ENCODE assay signal across 4 cellular contexts in the genomic region with DNA sequence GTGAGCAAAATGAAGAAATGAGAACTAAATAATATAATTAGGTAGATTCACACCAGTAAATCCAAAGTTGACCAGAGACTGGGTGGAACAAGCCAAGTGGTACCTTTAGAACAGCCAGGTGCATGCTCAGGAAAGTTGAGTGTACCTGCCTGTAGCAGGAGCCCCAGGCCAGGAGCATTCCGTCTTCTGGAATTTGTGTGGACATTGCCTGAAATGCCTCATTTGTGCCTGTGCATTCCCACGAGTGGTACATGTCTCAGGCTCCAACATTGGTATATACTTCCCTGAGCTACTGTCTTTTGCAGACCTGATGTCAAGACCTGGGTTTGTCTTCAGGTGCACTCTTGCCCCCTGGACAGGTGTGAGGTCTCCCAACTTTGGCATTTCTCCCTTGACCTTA.
"Had no signal": no experiment of that assay in that cellular context is flagged by ENCODE, and none has a peak within 500 bp of the region (broad histone marks: within the 10 kb centered on the region; RNA-seq: fewer than 3 reads in every experiment).

No MANE protein-coding gene starts in this region.

- H3K27ac ChIP-seq: HL-60 had no signal

- DNase-seq: IMR-90, KBM-7 had no signal

- H3K4me3 ChIP-seq: K562 had no signal
